Comparison of ENCODE assay signal across 25 cellular contexts in genomic region chr2:23789012-23789411, GRCh38.
DNase-seq lines count a peak whose midpoint lies in the region; ATAC-seq, FAIRE-seq and TF ChIP-seq lines count a peak whose summit lies in the region.
"Had no signal": no experiment of that assay in that cellular context is flagged by ENCODE, and none has a peak within 500 bp of the region (broad histone marks: within the 10 kb centered on the region; RNA-seq: fewer than 3 reads in every experiment).

No MANE protein-coding gene starts in this region.

- CTCF ChIA-PET in A549 (lab: Yijun Ruan, JAX), result interaction anchor here (1.5 kb wide), 1 partner anchor 14 kb away, joined by 4 read pairs; no protein-coding TSS in a partner anchor
- CTCF ChIA-PET in activated CD4-positive, alpha-beta memory T cell treated with anti-CD3 and anti-CD28 coated beads for 36 hours (lab: Charles Lee), result no interaction called here

- DNase-seq in A549 (ENCODE audit: low read depth in 1 of 2, low spot score in 1 of 2), result peak in 1 of 2 experiments; percentile 12
- DNase-seq in ELR (ENCODE audit: low read depth), result peak; percentile 11
- DNase-seq in SW480 (ENCODE audit: low spot score), result peak; percentile 6
- DNase-seq in left lung, result no peak
- no peak for DNase-seq in NCI-H510A (lab: John Stamatoyannopoulos, UW)
- no peak for DNase-seq in activated CD4-positive, alpha-beta memory T cell treated with anti-CD3 and anti-CD28 coated beads for 36 hours
- no peak for DNase-seq in NCI-H345 (lab: John Stamatoyannopoulos, UW)
- DNase-seq: activated CD4-positive, alpha-beta T cell treated with anti-CD3 and anti-CD28 coated beads, Interleukin-2, amount 10 ng/mL, durations not matched to agents 24 days and 14 days; activated CD8-positive, alpha-beta memory T cell treated with anti-CD3 and anti-CD28 coated beads, Interleukin-2, amount 10 ng/mL, durations not matched to agents 7 days and 5 days; activated naive CD8-positive, alpha-beta T cell treated with anti-CD3 and anti-CD28 coated beads for 36 hours; erythroblast; foreskin fibroblast; GF-D8; HFFc6; lower lobe of right lung; NCI-H1105; NCI-H2081; NCI-H510A treated with DMSO at 0.1 percent for 48 hours; NK-92 treated with Interleukin-12 subunit alpha and Interleukin-12 subunit beta, amount 100 ng/mL, for 24 hours; stomach had no signal

- H3K27ac Mint-ChIP-seq in activated CD4-positive, alpha-beta memory T cell treated with anti-CD3 and anti-CD28 coated beads for 36 hours, result no peak overlapping the region
- H3K27ac Mint-ChIP-seq: activated CD4-positive, alpha-beta T cell treated with anti-CD3 and anti-CD28 coated beads, Interleukin-2, amount 10 ng/mL, durations not matched to agents 24 days and 14 days; activated CD8-positive, alpha-beta memory T cell treated with anti-CD3 and anti-CD28 coated beads, Interleukin-2, amount 10 ng/mL, durations not matched to agents 7 days and 5 days; activated naive CD8-positive, alpha-beta T cell treated with anti-CD3 and anti-CD28 coated beads for 36 hours; HFFc6 had no signal

- peak overlapping the region; percentile 39 for H3K4me2 ChIP-seq in A549

- intact Hi-C loops in left lung (cut with DNase I), result no loop called here
- intact Hi-C loops in activated CD4-positive, alpha-beta memory T cell treated with anti-CD3 and anti-CD28 coated beads for 36 hours (cut with micrococcal nuclease), result no loop called here

- TF ChIP-seq EP300 in A549 (IDR thresholded peaks at IDR 0.05), result no peak

- H3K4me1 ChIP-seq in A549, result peaks cover 29% of the 10 kb centered on the region
- H3K4me1 ChIP-seq in left lung, result peaks cover 4 to 11% of the 10 kb centered on the region in 2 donors
- H3K4me1 ChIP-seq: lower lobe of right lung, right atrium auricular region had no signal

- POLR2A ChIA-PET in A549 (lab: Yijun Ruan, JAX), result no interaction called here
- POLR2A ChIA-PET in activated CD4-positive, alpha-beta memory T cell treated with anti-CD3 and anti-CD28 coated beads for 36 hours (lab: Charles Lee), result no interaction called here

- no peak for TF ChIP-seq CTCF in A549 (IDR thresholded peaks at IDR 0.05)
- no peak for TF ChIP-seq CTCF in left lung (IDR thresholded peaks at IDR 0.05)

- no peaks in the 10 kb centered on the region for H3K27me3 Mint-ChIP-seq in activated CD4-positive, alpha-beta memory T cell treated with anti-CD3 and anti-CD28 coated beads for 36 hours
- H3K27me3 Mint-ChIP-seq: activated CD4-positive, alpha-beta T cell treated with anti-CD3 and anti-CD28 coated beads, Interleukin-2, amount 10 ng/mL, durations not matched to agents 24 days and 14 days; activated CD8-positive, alpha-beta memory T cell treated with anti-CD3 and anti-CD28 coated beads, Interleukin-2, amount 10 ng/mL, durations not matched to agents 7 days and 5 days; activated naive CD8-positive, alpha-beta T cell treated with anti-CD3 and anti-CD28 coated beads for 36 hours had no signal

- H3K9me3 Mint-ChIP-seq in activated CD4-positive, alpha-beta memory T cell treated with anti-CD3 and anti-CD28 coated beads for 36 hours, result no peaks in the 10 kb centered on the region
- H3K9me3 Mint-ChIP-seq: activated CD4-positive, alpha-beta T cell treated with anti-CD3 and anti-CD28 coated beads, Interleukin-2, amount 10 ng/mL, durations not matched to agents 24 days and 14 days; activated naive CD8-positive, alpha-beta T cell treated with anti-CD3 and anti-CD28 coated beads for 36 hours; HFFc6 had no signal

- ATAC-seq in A549, result peak in 1 of 2 experiments; percentile 41; a peak in 3 of 6 replicates
- ATAC-seq in left lung, result peak; percentile 34
- ATAC-seq in GM18502 (IDR thresholded peaks at IDR 0.05; ENCODE audit: poor library complexity, unreplicated experiment), result no peak
- ATAC-seq: activated CD8-positive, alpha-beta memory T cell treated with anti-CD3 and anti-CD28 coated beads, Interleukin-2, amount 10 ng/mL, durations not matched to agents 7 days and 5 days; lower lobe of right lung had no signal

- 91% methylated on average over 1 of the region's 1 CpG for WGBS in A549 (ENCODE audit: missing lambda C conversion rate)

- peaks cover 26% of the 10 kb centered on the region for H3K4me1 Mint-ChIP-seq in activated CD4-positive, alpha-beta memory T cell treated with anti-CD3 and anti-CD28 coated beads for 36 hours (ENCODE audit: low read depth)

- no peaks in the 10 kb centered on the region for H3K27me3 ChIP-seq in left lung
- H3K27me3 ChIP-seq: BLaER1 treated with 17β-estradiol and CSF1 and Interleukin-3, amounts not matched to agents 10 nM and 100 nM; right atrium auricular region; stomach had no signal

- H3K36me3 ChIP-seq in left lung, result peaks cover 0 to 27% of the 10 kb centered on the region in 2 donors

- TF ChIP-seq POLR2A in A549 (IDR thresholded peaks at IDR 0.05; ENCODE audit: low read length), result no peak

- H3K9me3 ChIP-seq in A549 (no peaks in the 10 kb centered on the region), left lung (no peaks in the 10 kb centered on the region)
- H3K9me3 ChIP-seq: BLaER1 treated with 17β-estradiol and CSF1 and Interleukin-3, amounts not matched to agents 10 nM and 100 nM; lower lobe of right lung; right atrium auricular region; stomach had no signal

- TF ChIP-seq RAD21 in A549 (conservative IDR thresholded peaks at IDR 0.05 in 1 of 2, IDR thresholded peaks at IDR 0.05 in 1 of 2), result no peak

- peak; percentile 61 for FAIRE-seq in A549 (lab: Jason Lieb, UNC)
- FAIRE-seq: astrocyte had no signal

- H3K36me3 Mint-ChIP-seq in activated CD4-positive, alpha-beta memory T cell treated with anti-CD3 and anti-CD28 coated beads for 36 hours, result peaks cover 11% of the 10 kb centered on the region

- H3K4me3 ChIP-seq in A549 (no peak overlapping the region), left lung (no peak overlapping the region)
- H3K4me3 ChIP-seq: BLaER1 treated with 17β-estradiol and CSF1 and Interleukin-3, amounts not matched to agents 10 nM and 100 nM; lower lobe of right lung; right atrium auricular region; stomach had no signal

- H3K27ac ChIP-seq in A549 (no peak overlapping the region), left lung (no peak overlapping the region)
- H3K27ac ChIP-seq: BLaER1 treated with 17β-estradiol and CSF1 and Interleukin-3, amounts not matched to agents 10 nM and 100 nM; lower lobe of right lung; right atrium auricular region; stomach; VCaP had no signal

- no peak overlapping the region for H3K4me3 Mint-ChIP-seq in activated CD4-positive, alpha-beta memory T cell treated with anti-CD3 and anti-CD28 coated beads for 36 hours
- H3K4me3 Mint-ChIP-seq: activated CD8-positive, alpha-beta memory T cell treated with anti-CD3 and anti-CD28 coated beads, Interleukin-2, amount 10 ng/mL, durations not matched to agents 7 days and 5 days; activated naive CD8-positive, alpha-beta T cell treated with anti-CD3 and anti-CD28 coated beads for 36 hours; HFFc6 had no signal

TF ChIP-seq in A549, 52 proteins besides CTCF, POLR2A, EP300 and RAD21:
- TF ChIP-seq E2F6 (IDR thresholded peaks at IDR 0.05; ENCODE audit: borderline replicate concordance, low read depth), result no peak
- TF ChIP-seq MAFK (IDR thresholded peaks at IDR 0.05; ENCODE audit: partially characterized antibody), result peak; percentile 33

Comparison
In these comparisons a context has a peak if more than half of its experiments do, and no peak if none do; other contexts are left out.
1. DNase-seq: peak in ELR (single experiment) and SW480 (single experiment); none in left lung (0 of 2), NCI-H510A (single experiment), activated CD4-positive, alpha-beta memory T cell treated with anti-CD3 and anti-CD28 coated beads for 36 hours (single experiment) and NCI-H345 (single experiment).